Comparison of ENCODE assay signal across 8 cellular contexts in the genomic region with DNA sequence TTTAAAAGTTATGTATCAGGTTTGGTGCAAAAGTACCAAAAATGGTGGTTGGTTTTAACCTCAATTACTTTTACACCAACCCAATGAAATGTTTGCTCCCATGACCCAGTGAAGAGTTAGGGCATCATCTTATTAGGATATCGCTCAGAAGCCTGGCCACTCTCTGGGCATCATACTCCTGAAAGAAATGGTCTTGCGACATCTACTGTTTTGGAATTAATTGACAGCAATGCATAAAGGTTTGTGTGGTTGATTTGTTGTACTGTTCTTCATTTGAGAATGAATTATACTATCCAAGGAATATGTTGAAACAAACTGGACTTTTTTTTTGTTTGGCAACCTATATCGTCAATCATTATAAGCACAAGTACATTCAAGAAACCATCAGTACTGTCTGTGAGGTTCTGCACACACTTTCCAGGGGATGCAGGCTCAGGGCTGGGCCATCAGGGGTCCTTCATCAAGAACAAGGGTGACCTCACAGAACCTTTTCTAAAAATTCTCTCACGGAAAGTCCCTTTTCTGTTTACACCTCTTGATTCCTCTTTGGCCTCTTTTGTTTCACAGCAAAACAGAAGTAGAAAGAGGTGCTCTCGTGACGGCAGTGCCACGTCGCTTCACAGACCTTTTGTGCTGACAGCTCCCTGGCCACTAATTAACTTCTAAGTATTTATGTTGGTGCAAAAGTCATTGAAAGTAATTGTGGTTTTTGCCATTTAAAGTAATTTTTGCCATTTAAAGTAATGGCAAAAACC.
A peak's percentile ranks its signal among the peaks of the same experiment; 100 is the strongest.
DNase-seq lines count a peak whose midpoint lies in the region; ATAC-seq and FAIRE-seq lines count a peak whose summit lies in the region.

No MANE protein-coding gene starts in this region.

- no peaks in the 10 kb centered on the region for H3K36me3 Mint-ChIP-seq in activated CD4-positive, alpha-beta T cell treated with anti-CD3 and anti-CD28 coated beads for 36 hours (ENCODE audit: low read depth)

- no peak for FAIRE-seq in frontal cortex (lab: Jason Lieb, UNC)

- POLR2A ChIA-PET in activated CD4-positive, alpha-beta T cell treated with anti-CD3 and anti-CD28 coated beads for 36 hours (lab: Charles Lee): interaction anchor here (0.7 to 1.0 kb wide), 2 partner anchors 12 to 117 kb away, joined by 3 to 4 read pairs; no protein-coding TSS in a partner anchor

- no peaks in the 10 kb centered on the region for H3K9me3 ChIP-seq in stomach smooth muscle (ENCODE audit: control insufficient read depth in 2 of 2, low read length in 2 of 2)

- H3K9me3 Mint-ChIP-seq in activated CD4-positive, alpha-beta T cell treated with anti-CD3 and anti-CD28 coated beads for 36 hours (ENCODE audit: low read depth): no peaks in the 10 kb centered on the region

- peak overlapping the region; percentile 78 for H3K27ac Mint-ChIP-seq in activated CD4-positive, alpha-beta T cell treated with anti-CD3 and anti-CD28 coated beads for 36 hours

- peak overlapping the region; percentile 46 for H3K27ac ChIP-seq in stomach smooth muscle (ENCODE audit: low read length)

- no peaks in the 10 kb centered on the region for H3K27me3 Mint-ChIP-seq in activated CD4-positive, alpha-beta T cell treated with anti-CD3 and anti-CD28 coated beads for 36 hours

- ATAC-seq in activated CD4-positive, alpha-beta T cell treated with anti-CD3 and anti-CD28 coated beads for 36 hours: peak; percentile 48
- ATAC-seq in HG02973 (IDR thresholded peaks at IDR 0.05; ENCODE audit: unreplicated experiment) (peak; percentile 89), Right ventricle myocardium superior (ENCODE audit: poor library complexity) (peak; percentile 87)

- H3K4me1 ChIP-seq in stomach smooth muscle (ENCODE audit: control insufficient read depth, insufficient read depth, low read length): peaks cover 14% of the 10 kb centered on the region

- H3K9ac ChIP-seq in stomach smooth muscle (ENCODE audit: low read length in 2 of 2): no peak overlapping the region

- H3K4me3 ChIP-seq in stomach smooth muscle (ENCODE audit: low read length in 2 of 2): no peak overlapping the region

- intact Hi-C loops in activated CD4-positive, alpha-beta T cell treated with anti-CD3 and anti-CD28 coated beads for 36 hours (cut with DNase I, micrococcal nuclease): loop anchor here in 1 of 2 experiments (5.0 kb wide), 1 partner anchor 40 kb away; no protein-coding TSS in a partner anchor
- intact Hi-C loops in Right ventricle myocardium superior (cut with DNase I): no loop called here

- peak; percentile 55 for DNase-seq in activated CD4-positive, alpha-beta T cell treated with anti-CD3 and anti-CD28 coated beads for 36 hours
- no peak for DNase-seq in activated CD4-positive, alpha-beta T cell treated with anti-CD3 and anti-CD28 coated beads for 1 hour
- DNase-seq in T-helper 22 cell (ENCODE audit: low read depth) (peak; percentile 64), Right ventricle myocardium superior (no peak), frontal cortex (ENCODE audit: low spot score in 2 of 2) (no peak), D341Med (ENCODE audit: low spot score) (no peak)

- CTCF ChIA-PET in activated CD4-positive, alpha-beta T cell treated with anti-CD3 and anti-CD28 coated beads for 36 hours (lab: Charles Lee): interaction anchor here (0.6 kb wide), 1 partner anchor 32 kb away, joined by 3 read pairs; no protein-coding TSS in a partner anchor

- peaks cover 25% of the 10 kb centered on the region for H3K4me1 Mint-ChIP-seq in activated CD4-positive, alpha-beta T cell treated with anti-CD3 and anti-CD28 coated beads for 36 hours

- H3K27me3 ChIP-seq in stomach smooth muscle (ENCODE audit: control insufficient read depth in 1 of 2, insufficient read depth in 2 of 2, low read length in 2 of 2): no peaks in the 10 kb centered on the region

- no peaks in the 10 kb centered on the region for H3K36me3 ChIP-seq in stomach smooth muscle (ENCODE audit: control insufficient read depth in 2 of 2, insufficient read depth in 2 of 2, low read length in 2 of 2)

- H3K4me3 Mint-ChIP-seq in activated CD4-positive, alpha-beta T cell treated with anti-CD3 and anti-CD28 coated beads for 36 hours: no peak overlapping the region

Comparison
In these comparisons a context has a peak if more than half of its experiments do, and no peak if none do; other contexts are left out.
1. DNase-seq: peak in activated CD4-positive, alpha-beta T cell treated with anti-CD3 and anti-CD28 coated beads for 36 hours (single experiment) and T-helper 22 cell (single experiment); none in activated CD4-positive, alpha-beta T cell treated with anti-CD3 and anti-CD28 coated beads for 1 hour (single experiment), Right ventricle myocardium superior (single experiment), frontal cortex (0 of 2) and D341Med (single experiment).
2. Peak in every context shown above with its lines, with median percentiles within 50 percentile points of each other: ATAC-seq.